ENCODE assay signal across 8 cellular contexts in the genomic region with DNA sequence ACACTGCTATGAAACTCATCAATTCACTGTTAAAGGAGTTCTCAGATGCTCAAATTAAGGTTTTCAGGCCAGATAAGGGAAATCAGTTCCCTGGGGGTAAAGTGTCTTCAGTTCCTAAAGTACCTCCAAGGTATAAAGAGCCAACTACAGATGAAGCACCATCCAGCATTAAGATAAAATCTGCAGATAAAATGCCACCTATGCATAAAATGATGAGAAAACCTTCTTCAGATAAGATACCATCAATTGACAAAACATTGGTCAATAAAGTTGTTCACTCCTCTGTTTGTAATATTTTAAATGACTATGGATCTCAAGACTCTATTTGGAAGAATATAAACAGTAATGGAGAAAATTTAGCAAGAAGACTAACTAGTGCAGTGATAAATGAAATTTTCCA.
"Had no signal": no experiment of that assay in that cellular context is flagged by ENCODE, and none has a peak within 500 bp of the region (broad histone marks: within the 10 kb centered on the region; RNA-seq: fewer than 3 reads in every experiment).

No MANE protein-coding gene starts in this region.

- H3K9ac ChIP-seq: GM23248 had no signal

- H3K27ac ChIP-seq: GM23248, HL-60 had no signal

- H3K9me3 ChIP-seq: HAP-1 had no signal

- ATAC-seq: HCT116 had no signal

- H2AFZ ChIP-seq: GM23248 had no signal

- H3K4me1 ChIP-seq: HAP-1 had no signal

- DNase-seq: GOT3, H7, HFFc6, KG1 had no signal

- H3K36me3 ChIP-seq: HAP-1 had no signal

- H3K4me3 ChIP-seq: GM23248, HAP-1 had no signal
